In the genomic region with DNA sequence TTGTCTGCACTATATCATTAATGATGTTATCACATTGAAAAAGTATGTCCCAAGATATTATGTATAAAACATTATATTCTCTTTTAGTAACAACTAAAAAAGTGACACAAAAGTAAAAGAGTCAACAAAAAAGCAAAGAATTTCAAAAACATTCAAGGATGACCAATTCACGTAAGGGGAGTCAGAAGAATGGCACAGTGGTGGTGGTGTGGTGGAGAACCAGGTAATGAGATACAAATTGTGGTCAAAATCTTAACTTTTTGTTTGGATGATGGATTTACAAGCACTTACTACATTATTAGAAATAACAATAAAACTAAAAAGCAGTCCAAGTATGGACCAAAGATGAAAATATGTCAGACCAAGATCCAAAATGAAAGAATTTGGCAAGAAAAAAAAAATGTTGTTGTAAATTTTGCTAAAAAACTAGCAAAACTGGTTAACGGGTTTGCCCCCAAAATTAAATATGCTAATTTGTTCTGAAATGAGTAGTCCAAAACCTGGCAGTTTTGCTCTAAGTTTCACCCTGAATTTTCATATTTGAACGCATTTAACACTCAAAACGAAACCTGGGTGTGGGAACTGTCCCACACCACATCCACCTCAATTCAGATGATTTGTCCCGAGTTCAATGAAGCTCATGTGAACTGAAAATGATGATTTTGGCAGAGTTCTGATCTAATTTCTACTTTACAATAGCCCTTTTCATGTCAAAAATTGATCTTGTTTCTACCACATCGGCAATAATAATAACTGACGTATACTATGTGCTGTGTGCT, we compare ENCODE assay signal across 9 cellular contexts.
DNase-seq lines count a peak whose midpoint lies in the region; ATAC-seq and TF ChIP-seq lines count a peak whose summit lies in the region.
"Had no signal": no experiment of that assay in that cellular context is flagged by ENCODE, and none has a peak within 500 bp of the region (broad histone marks: within the 10 kb centered on the region; RNA-seq: fewer than 3 reads in every experiment).

No MANE protein-coding gene starts in this region.

- ATAC-seq in GM18868 (IDR thresholded peaks at IDR 0.05; ENCODE audit: unreplicated experiment) (peak; percentile 78), GM21529 (IDR thresholded peaks at IDR 0.05; ENCODE audit: unreplicated experiment) (peak; percentile 82), HG03460 (IDR thresholded peaks at IDR 0.05; ENCODE audit: unreplicated experiment) (peak; percentile 80), mucosa of descending colon (peak; percentile 26)

- in situ Hi-C loops in GM23248 (cut with MboI) (no loop called here), transverse colon (cut with MboI; ENCODE audit: low pct_ligation_motif_present in 1 of 4, low pct_unique_long_range_greater_than_20kb in 1 of 4, low sequenced_read_pairs in 3 of 4) (no loop called here)

- H3K9me2 ChIP-seq in GM23248 (ENCODE audit: insufficient read depth): no peaks in the 10 kb centered on the region

- intact Hi-C loops in mucosa of descending colon (cut with DNase I, micrococcal nuclease) (no loop called here), transverse colon (cut with DNase I; ENCODE audit: low total_unique reads) (no loop called here)

- no peak overlapping the region for H3K4me3 ChIP-seq in mucosa of descending colon
- no peak overlapping the region for H3K4me3 ChIP-seq in GM23248
- no peak overlapping the region for H3K4me3 ChIP-seq in transverse colon

- DNase-seq in mucosa of descending colon: no peak
- no peak for DNase-seq in GM23248
- DNase-seq in SHP77 (lab: John Stamatoyannopoulos, UW): no peak
- DNase-seq in occipital lobe (lab: John Stamatoyannopoulos, UW): no peak
- DNase-seq in transverse colon: no peak
- DNase-seq: NCI-H2171 treated with DMSO at 0.1 percent for 48 hours had no signal

- TF ChIP-seq CTCF in mucosa of descending colon (IDR thresholded peaks at IDR 0.05): no peak
- TF ChIP-seq CTCF in transverse colon (IDR thresholded peaks at IDR 0.05): no peak

- H3F3A ChIP-seq in GM23248 (ENCODE audit: insufficient read depth): no peaks in the 10 kb centered on the region

- H4K20me1 ChIP-seq in GM23248 (ENCODE audit: insufficient read depth): no peaks in the 10 kb centered on the region

- no peaks in the 10 kb centered on the region for H3K9me3 ChIP-seq in mucosa of descending colon
- no peaks in the 10 kb centered on the region for H3K9me3 ChIP-seq in GM23248 (ENCODE audit: low read depth)
- H3K9me3 ChIP-seq in transverse colon: no peaks in the 10 kb centered on the region

- H3K27ac ChIP-seq in GM23248 (no peak overlapping the region), transverse colon (no peak overlapping the region)

- no peak overlapping the region for H3K9ac ChIP-seq in GM23248

- no peak overlapping the region for H3K4me2 ChIP-seq in GM23248 (ENCODE audit: unreplicated experiment)

- H2AFZ ChIP-seq in GM23248: no peak overlapping the region

- no peaks in the 10 kb centered on the region for H3K4me1 ChIP-seq in mucosa of descending colon (ENCODE audit: low read depth)
- H3K4me1 ChIP-seq in GM23248 (ENCODE audit: insufficient read depth): peaks cover 10% of the 10 kb centered on the region
- H3K4me1 ChIP-seq in transverse colon: no peaks in the 10 kb centered on the region

- TF ChIP-seq POLR2A in transverse colon (IDR thresholded peaks at IDR 0.05): no peak

- H3K79me2 ChIP-seq in GM23248 (ENCODE audit: insufficient read depth): peaks cover 2% of the 10 kb centered on the region; the same call in 1 of the 2 replicates

- WGBS in GM23248 (ENCODE audit: low coverage in 1 of 2, low lambda C conversion rate in 2 of 2, missing lambda C conversion rate in 2 of 2), 2 experiments: 95% methylated on average over 7 of the region's 7 CpGs
- WGBS in transverse colon (ENCODE audit: low coverage in 1 of 2), 2 donors: 72 to 82% methylated on average over 7 of the region's 7 CpGs

- H3K27me3 ChIP-seq in GM23248 (replicated peaks; ENCODE audit: insufficient read depth) (no peaks in the 10 kb centered on the region), transverse colon (no peaks in the 10 kb centered on the region)

- no peak for TF ChIP-seq EP300 in transverse colon (IDR thresholded peaks at IDR 0.05; ENCODE audit: low read depth)

- H3K36me3 ChIP-seq in mucosa of descending colon (ENCODE audit: low read depth) (no peaks in the 10 kb centered on the region), GM23248 (ENCODE audit: low read depth) (peaks cover 20% of the 10 kb centered on the region; the same call in 1 of the 2 replicates), transverse colon (no peaks in the 10 kb centered on the region)

Comparison
In these comparisons a context has a peak if more than half of its experiments do, and no peak if none do; other contexts are left out.
1. ATAC-seq: peak in every context shown above with its lines; median percentile 82 in GM21529; 80 in HG03460; 78 in GM18868; 26 in mucosa of descending colon.